17 cellular contexts compared by ENCODE assay signal in genomic region chrX:17642891-17643290, GRCh38.
DNase-seq lines count a peak whose midpoint lies in the region; TF ChIP-seq lines count a peak whose summit lies in the region.
"Had no signal": no experiment of that assay in that cellular context is flagged by ENCODE, and none has a peak within 500 bp of the region (broad histone marks: within the 10 kb centered on the region; RNA-seq: fewer than 3 reads in every experiment).

No MANE protein-coding gene starts in this region.

- no peaks in the 10 kb centered on the region for H3K36me3 ChIP-seq in ascending aorta
- H3K36me3 ChIP-seq: BE2C had no signal

- H3K9me3 Mint-ChIP-seq in nephron progenitor cell, result peaks cover 4% of the 10 kb centered on the region
- H3K9me3 Mint-ChIP-seq: CD8-positive, alpha-beta memory T cell; H9 had no signal

- no peaks in the 10 kb centered on the region for H3K27me3 ChIP-seq in ascending aorta
- H3K27me3 ChIP-seq: BE2C had no signal

- no peak for TF ChIP-seq CTCF in epithelial cell of esophagus (IDR thresholded peaks at IDR 0.05; ENCODE audit: insufficient read depth, low read depth, low read length, missing control alignments)
- TF ChIP-seq CTCF in nephron progenitor cell (IDR thresholded peaks at IDR 0.05), result no peak
- TF ChIP-seq CTCF in ascending aorta (IDR thresholded peaks at IDR 0.05), result no peak

- H3K4me3 ChIP-seq in epithelial cell of esophagus (ENCODE audit: low read length) (no peak overlapping the region), ascending aorta (no peak overlapping the region)

- H3K27me3 Mint-ChIP-seq in nephron progenitor cell (ENCODE audit: low read depth, poor library complexity), result peaks cover 28% of the 10 kb centered on the region
- H3K27me3 Mint-ChIP-seq: CD4-positive, CD25-positive, alpha-beta regulatory T cell had no signal

- DNase-seq in NCI-H82 (lab: John Stamatoyannopoulos, UW) (peak; percentile 34), NCI-H82 treated with DMSO at 0.1 percent for 48 hours (lab: John Stamatoyannopoulos, UW; ENCODE audit: unreplicated experiment) (no peak), ELR (ENCODE audit: low read depth) (peak; percentile 14), epithelial cell of esophagus (ENCODE audit: low read depth) (peak; percentile 24), nephron progenitor cell (no peak), EL (no peak), NCI-H510A (lab: John Stamatoyannopoulos, UW) (no peak), ascending aorta (ENCODE audit: low spot score in 2 of 2) (no peak)
- DNase-seq: BE2C; C1 segment of cervical spinal cord; CD8-positive, alpha-beta memory T cell; COR-L47; GF-D8; H9; IMR-90 had no signal

- peak overlapping the region; percentile 24 for H3K27ac Mint-ChIP-seq in nephron progenitor cell
- H3K27ac Mint-ChIP-seq: CD8-positive, alpha-beta memory T cell; H9 had no signal

- intact Hi-C loops in ascending aorta (cut with DNase I), result no loop called here

- H3K36me3 Mint-ChIP-seq in nephron progenitor cell (ENCODE audit: low read depth), result peaks cover 10% of the 10 kb centered on the region
- H3K36me3 Mint-ChIP-seq: CD4-positive, CD25-positive, alpha-beta regulatory T cell; CD8-positive, alpha-beta memory T cell had no signal

- peaks cover 43% of the 10 kb centered on the region for H3K4me1 Mint-ChIP-seq in nephron progenitor cell
- H3K4me1 Mint-ChIP-seq: CD4-positive, CD25-positive, alpha-beta regulatory T cell; CD8-positive, alpha-beta memory T cell had no signal

- H3K9me3 ChIP-seq in ascending aorta, result no peaks in the 10 kb centered on the region
- H3K9me3 ChIP-seq: BE2C had no signal

- no peaks in the 10 kb centered on the region for H3K4me1 ChIP-seq in ascending aorta
- H3K4me1 ChIP-seq: BE2C had no signal

- H3K4me3 Mint-ChIP-seq in nephron progenitor cell, result peak overlapping the region; percentile 28
- H3K4me3 Mint-ChIP-seq: CD4-positive, CD25-positive, alpha-beta regulatory T cell; CD8-positive, alpha-beta memory T cell; H9 had no signal

- no peak overlapping the region for H3K27ac ChIP-seq in ascending aorta
- H3K27ac ChIP-seq: 22Rv1 had no signal

Comparison
In these comparisons a context has a peak if more than half of its experiments do, and no peak if none do; other contexts are left out.
1. DNase-seq: peak in NCI-H82 (single experiment), ELR (single experiment) and epithelial cell of esophagus (single experiment); none in NCI-H82 treated with DMSO at 0.1 percent for 48 hours (single experiment), nephron progenitor cell (single experiment), EL (single experiment), NCI-H510A (single experiment) and ascending aorta (0 of 2).